1 cellular context compared by ENCODE assay signal in genomic region chr19:46984077-46985010, GRCh38.
TF ChIP-seq lines count a peak whose summit lies in the region.

No MANE protein-coding gene starts in this region.

TF ChIP-seq in HepG2, 621 proteins besides CTCF, POLR2A, EP300 and RAD21 (continued from another document and continues in another):
- TF ChIP-seq ZNF18 (CRISPR knock-in tag; IDR thresholded peaks at IDR 0.05; ENCODE audit: insufficient replicate concordance) = peak; percentile 81
- no peak for TF ChIP-seq PHF5A (CRISPR knock-in tag; IDR thresholded peaks at IDR 0.05; ENCODE audit: low read depth, unreplicated experiment)
- TF ChIP-seq MXI1 (IDR thresholded peaks at IDR 0.05; ENCODE audit: borderline replicate concordance, low read depth, low read length) = peak; percentile 91; the same call in 1 of the 3 replicates
- peak; percentile 49; the same call in 1 of the 2 replicates for TF ChIP-seq ZSCAN29 (CRISPR knock-in tag; conservative IDR thresholded peaks at IDR 0.05)
- TF ChIP-seq ZNF530 (CRISPR knock-in tag; IDR thresholded peaks at IDR 0.05; ENCODE audit: low read depth) = no peak
- TF ChIP-seq ZFP41 (CRISPR knock-in tag; IDR thresholded peaks at IDR 0.05; ENCODE audit: borderline replicate concordance) = no peak
- peak; percentile 63; the same call in 1 of the 2 replicates for TF ChIP-seq ZNF205 (CRISPR knock-in tag; IDR thresholded peaks at IDR 0.05)
- peak; percentile 81; the same call in 1 of the 2 replicates for TF ChIP-seq ZNF350 (CRISPR knock-in tag; IDR thresholded peaks at IDR 0.05; ENCODE audit: borderline replicate concordance, low read depth)
- TF ChIP-seq TFE3 (CRISPR knock-in tag; IDR thresholded peaks at IDR 0.05) = peak; percentile 98
- 0 out of 2 replicates have a peak, but pooled peaks have one; percentile 62 for TF ChIP-seq ZNF276 (CRISPR knock-in tag; IDR thresholded peaks at IDR 0.05; ENCODE audit: low read depth)
- TF ChIP-seq ZNF24 (IDR thresholded peaks at IDR 0.05) = no peak
- TF ChIP-seq THYN1 (CRISPR knock-in tag; IDR thresholded peaks at IDR 0.05; ENCODE audit: borderline replicate concordance, low read depth) = no peak
- no peak for TF ChIP-seq MAFG (CRISPR knock-in tag; IDR thresholded peaks at IDR 0.05)
- TF ChIP-seq GATAD1 (CRISPR knock-in tag; IDR thresholded peaks at IDR 0.05) = peak; percentile 63
- no peak for TF ChIP-seq ZNF841 (CRISPR knock-in tag; IDR thresholded peaks at IDR 0.05; ENCODE audit: borderline replicate concordance)
- peak; percentile 70; the same call in 1 of the 2 replicates for TF ChIP-seq HOXA9 (CRISPR knock-in tag; IDR thresholded peaks at IDR 0.05; ENCODE audit: borderline replicate concordance)
- peak; percentile 86; the same call in 1 of the 2 replicates for TF ChIP-seq MYPOP (CRISPR knock-in tag; IDR thresholded peaks at IDR 0.05)
- TF ChIP-seq ZFP36L1 (CRISPR knock-in tag; IDR thresholded peaks at IDR 0.05) = no peak
- peak; percentile 82; the same call in 1 of the 2 replicates for TF ChIP-seq IRF2 (CRISPR knock-in tag; IDR thresholded peaks at IDR 0.05)
- no peak for TF ChIP-seq CENPBD1 (CRISPR knock-in tag; IDR thresholded peaks at IDR 0.05; ENCODE audit: borderline replicate concordance, low read depth)
- no peak; the same call in 1 of the 2 replicates for TF ChIP-seq ZNF318 (CRISPR knock-in tag; IDR thresholded peaks at IDR 0.05)
- no peak for TF ChIP-seq ZFP62 (CRISPR knock-in tag; IDR thresholded peaks at IDR 0.05)
- peak; percentile 74; the same call in 1 of the 2 replicates for TF ChIP-seq RFXANK (CRISPR knock-in tag; IDR thresholded peaks at IDR 0.05)
- peak; percentile 43 for TF ChIP-seq ZFY (CRISPR knock-in tag; IDR thresholded peaks at IDR 0.05)
- TF ChIP-seq KAT8 (CRISPR knock-in tag; IDR thresholded peaks at IDR 0.05) = peak; percentile 82
- peak; percentile 57 for TF ChIP-seq SKI (IDR thresholded peaks at IDR 0.05; ENCODE audit: partially characterized antibody)
- TF ChIP-seq SP1 (IDR thresholded peaks at IDR 0.05) = no peak
- peak; percentile 26; the same call in 1 of the 2 replicates for TF ChIP-seq SP1 (CRISPR knock-in tag; IDR thresholded peaks at IDR 0.05)
- TF ChIP-seq HNF1B (CRISPR knock-in tag; IDR thresholded peaks at IDR 0.05) = peak; percentile 100
- TF ChIP-seq MATR3 (CRISPR knock-in tag; IDR thresholded peaks at IDR 0.05) = no peak
- peak; percentile 71 for TF ChIP-seq CREM (IDR thresholded peaks at IDR 0.05)
- no peak for TF ChIP-seq CREM (CRISPR knock-in tag; IDR thresholded peaks at IDR 0.05)
- TF ChIP-seq FOXA3 (CRISPR knock-in tag; IDR thresholded peaks at IDR 0.05) = peak; percentile 98
- TF ChIP-seq XRCC5 (optimal IDR thresholded peaks at IDR 0.05; ENCODE audit: low read length) = no peak
- TF ChIP-seq ZNF784 (CRISPR knock-in tag; IDR thresholded peaks at IDR 0.05; ENCODE audit: borderline replicate concordance) = no peak; the same call in 1 of the 2 replicates
- TF ChIP-seq MED1 (CRISPR knock-in tag; IDR thresholded peaks at IDR 0.05) = peak; percentile 94
- no peak for TF ChIP-seq ZNF883 (CRISPR knock-in tag; IDR thresholded peaks at IDR 0.05; ENCODE audit: not compliant biosample characterization)
- TF ChIP-seq RXRB (CRISPR knock-in tag; IDR thresholded peaks at IDR 0.05; ENCODE audit: borderline replicate concordance) = peak; percentile 81; the same call in 1 of the 2 replicates
- TF ChIP-seq ZNF639 (CRISPR knock-in tag; conservative IDR thresholded peaks at IDR 0.05) = peak; percentile 76
- TF ChIP-seq MTA1 (CRISPR knock-in tag; IDR thresholded peaks at IDR 0.05; ENCODE audit: borderline replicate concordance) = peak; percentile 87
- TF ChIP-seq PATZ1 (CRISPR knock-in tag; IDR thresholded peaks at IDR 0.05) = peak; percentile 64; the same call in 1 of the 2 replicates
